ENCODE assay signal across 17 cellular contexts in the genomic region with DNA sequence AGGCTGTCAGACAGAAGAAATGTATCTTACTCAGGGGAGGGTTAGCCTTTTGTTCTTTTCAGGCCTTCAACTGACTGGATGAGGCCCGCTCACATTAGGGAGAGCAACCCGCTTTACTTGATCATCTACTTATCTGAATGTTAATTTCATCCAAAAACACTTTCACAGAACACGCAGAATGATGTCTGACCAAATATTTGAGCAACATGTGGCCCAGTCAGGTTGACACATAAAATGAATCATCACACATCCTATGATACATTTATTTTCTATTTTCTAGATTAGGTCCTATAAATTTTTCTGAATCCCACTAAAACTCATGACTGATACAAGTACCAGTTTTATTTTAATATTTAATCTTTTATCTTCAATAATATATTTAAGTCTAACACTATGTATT.
"Had no signal": no experiment of that assay in that cellular context is flagged by ENCODE, and none has a peak within 500 bp of the region (broad histone marks: within the 10 kb centered on the region; RNA-seq: fewer than 3 reads in every experiment).

No MANE protein-coding gene starts in this region.

- H3K36me3 ChIP-seq: gastrocnemius medialis, heart right ventricle, right lobe of liver, tibial artery, upper lobe of left lung, uterus had no signal

- H3K27me3 ChIP-seq: gastrocnemius medialis, heart right ventricle, right lobe of liver, tibial artery, upper lobe of left lung, uterus had no signal

- H3K4me1 ChIP-seq: gastrocnemius medialis, heart right ventricle, psoas muscle, right lobe of liver, upper lobe of left lung, uterus had no signal

- DNase-seq: dermis blood vessel endothelial cell; gastrocnemius medialis; heart right ventricle; hypothalamus; islet precursor cell; mammary epithelial cell; naive thymus-derived CD4-positive, alpha-beta T cell; nephron progenitor cell; psoas muscle; retina; right lobe of liver; stimulated activated CD4-positive, alpha-beta T cell treated with anti-CD3 and anti-CD28 coated beads, Interleukin-4, amount 100 ng/mL, for 24 hours; tibial artery; upper lobe of left lung; uterus had no signal

- H3K27ac ChIP-seq: gastrocnemius medialis, heart right ventricle, psoas muscle, right lobe of liver, tibial artery, upper lobe of left lung, uterus had no signal

- H3K4me3 ChIP-seq: gastrocnemius medialis, heart right ventricle, psoas muscle, right lobe of liver, tibial artery, upper lobe of left lung, uterus had no signal

- H3K9me3 ChIP-seq: gastrocnemius medialis, heart right ventricle, psoas muscle, right lobe of liver, tibial artery, upper lobe of left lung, uterus had no signal

- ATAC-seq: gastrocnemius medialis; heart right ventricle; left lobe of liver; naive thymus-derived CD4-positive, alpha-beta T cell; psoas muscle; right lobe of liver; stimulated activated memory B cell treated with anti-CD40 and anti-IgM and Interleukin-4, amounts not matched to agents 10 μg/mL and 1 μg/mL and 100 μg/mL, for 72 hours had no signal
